Comparison of ENCODE assay signal across 20 cellular contexts in the genomic region with DNA sequence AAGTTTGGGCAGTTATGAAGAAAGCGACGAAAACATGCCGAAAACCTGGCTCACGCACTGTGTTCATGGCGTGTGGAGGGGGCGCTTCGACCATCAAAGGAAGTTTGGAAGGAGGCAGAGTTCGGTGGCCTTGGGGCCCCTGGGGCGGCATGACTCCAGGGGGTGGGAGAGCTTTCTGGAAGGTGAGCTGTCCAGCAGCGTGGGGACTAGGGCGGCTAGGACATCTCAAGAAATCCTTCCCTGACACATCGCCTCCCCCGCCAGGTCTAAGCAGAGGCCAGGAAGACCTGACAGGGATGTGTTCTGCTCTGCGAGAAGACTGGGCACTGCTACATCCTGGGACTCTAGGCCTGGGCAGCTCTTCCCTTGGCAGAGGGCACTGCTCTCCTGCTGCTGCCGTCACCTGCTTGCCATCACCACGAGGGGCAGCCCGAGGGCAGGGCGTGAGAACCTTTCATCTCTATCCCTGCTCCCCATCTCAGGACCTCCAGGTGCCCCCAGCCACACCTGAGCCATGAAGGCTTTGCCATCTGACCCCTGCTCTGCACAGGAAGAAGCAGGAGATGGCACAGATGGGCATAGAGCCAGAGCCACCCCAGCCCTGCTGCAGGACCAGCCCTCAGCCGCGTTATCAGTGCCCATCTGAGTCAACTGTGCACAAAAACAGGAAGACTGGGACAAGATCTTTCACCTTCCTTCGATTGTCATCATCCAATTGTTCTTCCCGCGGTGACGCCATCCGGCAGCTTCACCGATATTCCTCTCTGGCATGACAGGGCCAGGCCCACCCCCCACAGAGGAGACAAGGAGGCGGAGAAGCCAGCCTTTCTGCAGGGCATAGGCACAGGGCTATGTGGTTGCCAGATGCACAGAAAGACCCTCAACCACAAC. TPM values are rescaled to one million over a fixed set of nuclear protein-coding genes. Genes with fewer than 3 reads are reported as not detected.
DNase-seq lines count a peak whose midpoint lies in the region; ATAC-seq, FAIRE-seq and TF ChIP-seq lines count a peak whose summit lies in the region.
"Had no signal": no experiment of that assay in that cellular context is flagged by ENCODE, and none has a peak within 500 bp of the region (broad histone marks: within the 10 kb centered on the region; RNA-seq: fewer than 3 reads in every experiment).

No MANE protein-coding gene starts in this region.

- TF ChIP-seq RAD21 in HepG2 (CRISPR knock-in tag; IDR thresholded peaks at IDR 0.05), result no peak

- WGBS in HepG2 (ENCODE audit: low lambda C conversion rate), result 89% methylated on average over 21 of the region's 27 CpGs

- H3K27ac Mint-ChIP-seq in chondrocyte (ENCODE audit: unreplicated experiment), result no peak overlapping the region
- H3K27ac Mint-ChIP-seq: HFFc6 had no signal

- no peaks in the 10 kb centered on the region for H3K27me3 ChIP-seq in HepG2 (ENCODE audit: control insufficient read depth in 1 of 2, insufficient read depth in 2 of 2, low read length in 2 of 2)
- H3K27me3 ChIP-seq in osteoblast (ENCODE audit: insufficient read depth, low read length), result no peaks in the 10 kb centered on the region
- H3K27me3 ChIP-seq in uterus, result no peaks in the 10 kb centered on the region
- H3K27me3 ChIP-seq: BE2C, Peyer's patch had no signal

- peaks cover 22% of the 10 kb centered on the region for H3K4me1 Mint-ChIP-seq in chondrocyte (ENCODE audit: low read depth)
- H3K4me1 Mint-ChIP-seq: CD4-positive, alpha-beta memory T cell had no signal

- peaks cover 15% of the 10 kb centered on the region for H3K27me3 Mint-ChIP-seq in chondrocyte (ENCODE audit: low read depth)

- TF ChIP-seq EP300 in HepG2 (IDR thresholded peaks at IDR 0.05; ENCODE audit: low read depth in 2 of 2, low read length in 2 of 2), result no peak
- no peak for TF ChIP-seq EP300 in HepG2 (CRISPR knock-in tag; IDR thresholded peaks at IDR 0.05; ENCODE audit: borderline replicate concordance)

- H3K9me3 ChIP-seq in HepG2 (ENCODE audit: low read length) (no peaks in the 10 kb centered on the region), osteoblast (ENCODE audit: low read depth, low read length) (no peaks in the 10 kb centered on the region), uterus (no peaks in the 10 kb centered on the region)
- H3K9me3 ChIP-seq: BE2C, Peyer's patch had no signal

- H3K36me3 Mint-ChIP-seq in chondrocyte (ENCODE audit: low read depth), result no peaks in the 10 kb centered on the region
- H3K36me3 Mint-ChIP-seq: CD4-positive, alpha-beta memory T cell had no signal

- H3K79me2 ChIP-seq in HepG2 (ENCODE audit: insufficient read depth, low read length) (no peaks in the 10 kb centered on the region), osteoblast (ENCODE audit: insufficient read depth, low read length) (no peaks in the 10 kb centered on the region)

- CTCF ChIA-PET in HepG2 (lab: Yijun Ruan, JAX; ENCODE audit: low intra/inter-chr PET ratio, low total read pairs), result no interaction called here

- H3K36me3 ChIP-seq in HepG2 (replicated peaks in 1 of 2; ENCODE audit: control insufficient read depth in 1 of 2, insufficient read depth in 2 of 2, low read length in 2 of 2) (no peaks in the 10 kb centered on the region), osteoblast (ENCODE audit: insufficient read depth, low read length) (no peaks in the 10 kb centered on the region), uterus (no peaks in the 10 kb centered on the region)
- H3K36me3 ChIP-seq: BE2C, Peyer's patch had no signal

- H3K9me3 Mint-ChIP-seq in chondrocyte (ENCODE audit: low read depth), result no peaks in the 10 kb centered on the region
- H3K9me3 Mint-ChIP-seq: HFFc6 had no signal

- H3K27ac ChIP-seq in HepG2 (ENCODE audit: extremely low read length, insufficient read depth, low read length), result no peak overlapping the region
- no peak overlapping the region for H3K27ac ChIP-seq in osteoblast (ENCODE audit: low read depth, low read length)
- no peak overlapping the region for H3K27ac ChIP-seq in uterus
- H3K27ac ChIP-seq: Peyer's patch had no signal

- in situ Hi-C loops in HepG2 (cut with HindIII; ENCODE audit: extremely low pct_ligation_motif_present, low pct_unique_long_range_greater_than_20kb), result no loop called here

- no peak for TF ChIP-seq CTCF in chondrocyte (IDR thresholded peaks at IDR 0.05)
- no peak for TF ChIP-seq CTCF in HepG2 (CRISPR knock-in tag; IDR thresholded peaks at IDR 0.05)
- TF ChIP-seq CTCF in osteoblast (IDR thresholded peaks at IDR 0.05; ENCODE audit: extremely low read depth, low read depth, low read length), result no peak
- no peak for TF ChIP-seq CTCF in uterus (IDR thresholded peaks at IDR 0.05)

- TF ChIP-seq POLR2A in HepG2 (IDR thresholded peaks at IDR 0.05; ENCODE audit: insufficient read depth in 1 of 2, low read depth in 2 of 2, low read length in 2 of 2) (no peak), uterus (IDR thresholded peaks at IDR 0.05) (no peak)

- no peak overlapping the region for H3K9ac ChIP-seq in HepG2 (ENCODE audit: insufficient read depth, low read depth, low read length)

- BruUV-seq in HepG2 (replicated peaks; lab: Mats Ljungman, UMichigan), result no TSS peak

- H3K4me1 ChIP-seq in HepG2 (ENCODE audit: insufficient read depth, low read length), result peaks cover 59% of the 10 kb centered on the region
- peaks cover 12% of the 10 kb centered on the region for H3K4me1 ChIP-seq in osteoblast (ENCODE audit: insufficient read depth, low read length)
- peaks cover 0 to 11% of the 10 kb centered on the region in 2 donors for H3K4me1 ChIP-seq in uterus

- ATAC-seq in HepG2 (no peak), HG03095 (IDR thresholded peaks at IDR 0.05; ENCODE audit: unreplicated experiment) (no peak)

- DNase-seq in RPMI8226 (peak; percentile 26), chondrocyte (ENCODE audit: low spot score) (peak; percentile 69), HepG2 (ENCODE audit: low spot score) (no peak), osteoblast (ENCODE audit: insufficient read length, low spot score, missing footprints) (peak; percentile 51), uterus (no peak), GF-D8 (lab: John Stamatoyannopoulos, UW) (no peak), SKM-1 treated with dmso at 0.1 percent for 144 hours (lab: John Stamatoyannopoulos, UW; ENCODE audit: unreplicated experiment) (no peak)
- DNase-seq: BE2C; CD4-positive, alpha-beta memory T cell; HFFc6; Karpas-422; MM.1S; NCI-H1105 treated with DMSO at 0.1 percent for 48 hours; NCI-H1930; NCI-H2171; NCI-H510A had no signal

- H3K4me2 ChIP-seq in HepG2 (ENCODE audit: low read depth, low read length) (no peak overlapping the region), osteoblast (ENCODE audit: insufficient read depth, low read length) (no peak overlapping the region)

- POLR2A ChIA-PET in HepG2 (lab: Yijun Ruan, JAX), result no interaction called here

- no peaks in the 10 kb centered on the region for H4K20me1 ChIP-seq in HepG2 (ENCODE audit: insufficient read depth, low read length)
- no peaks in the 10 kb centered on the region for H4K20me1 ChIP-seq in osteoblast (ENCODE audit: insufficient read depth, low read length)

- no peak for FAIRE-seq in HepG2 (lab: Jason Lieb, UNC)
- FAIRE-seq: H1 had no signal

- H3K4me3 ChIP-seq in HepG2 (replicated peaks in 1 of 3; ENCODE audit: insufficient read depth in 1 of 3, low read depth in 2 of 3, low read length in 3 of 3) (no peak overlapping the region), osteoblast (ENCODE audit: insufficient read depth, low read length) (no peak overlapping the region), uterus (no peak overlapping the region)
- H3K4me3 ChIP-seq: Peyer's patch had no signal

- no peak overlapping the region for H3K4me3 Mint-ChIP-seq in chondrocyte (ENCODE audit: unreplicated experiment)
- H3K4me3 Mint-ChIP-seq: CD4-positive, alpha-beta memory T cell; HFFc6 had no signal

- intact Hi-C loops in HepG2 (cut with micrococcal nuclease; ENCODE audit: unreplicated experiment) (loop anchor here (10.0 kb wide), 1 partner anchor 151 kb away; a partner anchor contains a TSS), uterus (cut with DNase I; ENCODE audit: low total_unique reads) (no loop called here)

- no peak overlapping the region for H2AFZ ChIP-seq in HepG2 (ENCODE audit: low read length)
- H2AFZ ChIP-seq in osteoblast (ENCODE audit: low read length), result no peak overlapping the region

TF ChIP-seq in HepG2, 621 proteins besides CTCF, POLR2A, EP300 and RAD21 (continues in another document):
- TF ChIP-seq CEBPB (IDR thresholded peaks at IDR 0.05; ENCODE audit: borderline replicate concordance, low read depth, low read length), result no peak

RNA-seq across cellular contexts. Expression of a gene that starts 12.7 kb away (rescaled TPM):
- not detected in 3 replicates for total RNA-seq in chondrocyte
- 0.14 and 0.58 TPM in 2 replicates for total RNA-seq in HepG2 (2016; rRNA removed; fragmentation: Illumina TruSeq; extraction: Trizol)
- 0.10 and 0.18 TPM in 2 replicates for total RNA-seq in HepG2 (2016; cell fraction: cytosol; rRNA removed; fragmentation: Illumina TruSeq; extraction: Trizol; ENCODE audit: low read depth)
- 0.09 and 0.74 TPM in 2 replicates for total RNA-seq in HepG2 (2016; cell fraction: insoluble cytoplasmic fraction; rRNA removed; fragmentation: Illumina TruSeq; extraction: Trizol)
- total RNA-seq in HepG2 (2016; cell fraction: membrane; rRNA removed; fragmentation: Illumina TruSeq; extraction: Trizol), result 0.17 and 0.31 TPM in 2 replicates
- total RNA-seq in HepG2 (2016; cell fraction: nucleus; rRNA removed; fragmentation: Illumina TruSeq; extraction: Trizol), result 0.47 and 1.4 TPM in 2 replicates
- 0.13 and 0.26 TPM in 2 replicates for polyA plus RNA-seq in HepG2 (2011; rRNA removed)
- polyA plus RNA-seq in HepG2 (2011; cell fraction: cytosol; rRNA removed), result 0.11 TPM in 1 of 2 replicates, not detected in the other
- polyA plus RNA-seq in HepG2 (2011; cell fraction: nucleus; rRNA removed), result 0.31 and 1.3 TPM in 2 replicates
- polyA plus RNA-seq in HepG2 (2012), result 0.04 TPM in 1 of 2 replicates, not detected in the other
- 0.09 and 0.12 TPM in 2 replicates for polyA plus RNA-seq in HepG2 (2016; cell fraction: cytosol; fragmentation: Illumina TruSeq; extraction: Trizol; ENCODE audit: low read depth)
- polyA plus RNA-seq in HepG2 (2016; cell fraction: insoluble cytoplasmic fraction; fragmentation: Illumina TruSeq; extraction: Trizol; ENCODE audit: low read depth), result 0.21 and 0.39 TPM in 2 replicates
- polyA plus RNA-seq in HepG2 (2016; cell fraction: membrane; fragmentation: Illumina TruSeq; extraction: Trizol; ENCODE audit: low read depth), result 0.22 TPM in 2 replicates
- 1.7 and 3.1 TPM in 2 replicates for polyA plus RNA-seq in HepG2 (2016; cell fraction: nucleus; fragmentation: Illumina TruSeq; extraction: Trizol; ENCODE audit: insufficient read depth, low read depth)
- polyA minus RNA-seq in HepG2 (2011; rRNA and poly(A)+ RNA removed; ENCODE audit: low replicate concordance), result 0.16 TPM in 1 of 2 replicates, not detected in the other
- not detected in 2 replicates for polyA minus RNA-seq in HepG2 (2011; cell fraction: cytosol; rRNA and poly(A)+ RNA removed)
- polyA minus RNA-seq in HepG2 (2011; cell fraction: nucleus; rRNA and poly(A)+ RNA removed), result 0.12 and 0.39 TPM in 2 replicates
- total RNA-seq in osteoblast, result not detected in 2 replicates
- total RNA-seq in uterus, result not detected
- total RNA-seq: CD4-positive, alpha-beta memory T cell; H1; HFFc6; Peyer's patch had no signal
- polyA plus RNA-seq: AG04450; CD4-positive, alpha-beta memory T cell; H1 had no signal

Comparison
In these comparisons a context has a peak if more than half of its experiments do, and no peak if none do; other contexts are left out.
1. DNase-seq: peak in RPMI8226 (single experiment), chondrocyte (single experiment) and osteoblast (single experiment); none in HepG2 (single experiment), uterus (0 of 2), GF-D8 (single experiment) and SKM-1 treated with dmso at 0.1 percent for 144 hours (single experiment).